In genomic region chr16:49590166-49590871, GRCh38 we compare ENCODE assay signal across 19 cellular contexts.
DNase-seq lines count a peak whose midpoint lies in the region; ATAC-seq, FAIRE-seq and TF ChIP-seq lines count a peak whose summit lies in the region.
"Had no signal": no experiment of that assay in that cellular context is flagged by ENCODE, and none has a peak within 500 bp of the region (broad histone marks: within the 10 kb centered on the region; RNA-seq: fewer than 3 reads in every experiment).

No MANE protein-coding gene starts in this region.

- no peak for TF ChIP-seq POLR2A in H1 (IDR thresholded peaks at IDR 0.05; ENCODE audit: control extremely low read depth in 1 of 2, low read depth in 2 of 2, low read length in 2 of 2)

- FAIRE-seq in H1 (lab: Jason Lieb, UNC): no peak
- FAIRE-seq: G401.6 had no signal

- no peak for TF ChIP-seq RAD21 in H1 (IDR thresholded peaks at IDR 0.05 in 1 of 2, conservative IDR thresholded peaks at IDR 0.05 in 1 of 2; ENCODE audit: low read depth in 2 of 2, low read length in 2 of 2)

- ATAC-seq in Right ventricle myocardium superior (ENCODE audit: poor library complexity): no peak
- ATAC-seq in CD4-positive, alpha-beta T cell (ENCODE audit: poor library complexity): no peak
- no peak for ATAC-seq in HG03108 (IDR thresholded peaks at IDR 0.05; ENCODE audit: unreplicated experiment)

- WGBS in H1 (ENCODE audit: extremely low coverage in 1 of 2, insufficient coverage in 1 of 2, insufficient read length in 1 of 2, insufficient replicate concordance in 2 of 2, low coverage in 1 of 2, low lambda C conversion rate in 2 of 2, missing lambda C conversion rate in 1 of 2), 2 experiments: 88% methylated on average over 21 of the region's 21 CpGs; no CpG with 5 or more reads in 1 of the 2 experiments

- H3K79me2 ChIP-seq in H1 (ENCODE audit: control insufficient read depth in 1 of 2, insufficient read depth in 2 of 2, low read length in 2 of 2): peaks cover 0 to 12% of the 10 kb centered on the region in 2 experiments; a peak in 1 of 4 replicates
- no peaks in the 10 kb centered on the region for H3K79me2 ChIP-seq in osteoblast (ENCODE audit: insufficient read depth, low read length)

- H3K56ac ChIP-seq in H1 (replicated peaks; ENCODE audit: insufficient read length, low read depth, low read length): no peak overlapping the region

- no peak overlapping the region for H2BK120ac ChIP-seq in H1 (replicated peaks; ENCODE audit: low read depth, low read length)

- no peak overlapping the region for H2BK12ac ChIP-seq in H1 (ENCODE audit: low read depth, low read length)

- H4K8ac ChIP-seq in H1 (ENCODE audit: extremely low read depth, insufficient read depth, low read length): no peak overlapping the region; the same call in 1 of the 2 replicates

- peak overlapping the region; percentile 29 for H4K91ac ChIP-seq in H1 (replicated peaks; ENCODE audit: insufficient read length, low read length)

- POLR2A ChIA-PET in H1 (lab: Charles Lee; ENCODE audit: partially characterized antibody): no interaction called here
- POLR2A ChIA-PET in CD4-positive, alpha-beta T cell (lab: Charles Lee): no interaction called here

- H3K27ac Mint-ChIP-seq in CD4-positive, alpha-beta T cell: no peak overlapping the region
- H3K27ac Mint-ChIP-seq: CD14-positive monocyte, IgD-negative memory B cell had no signal

- no peaks in the 10 kb centered on the region for H3K9me3 Mint-ChIP-seq in CD4-positive, alpha-beta T cell
- H3K9me3 Mint-ChIP-seq: IgD-negative memory B cell had no signal

- no peak overlapping the region for H3K4me3 Mint-ChIP-seq in CD4-positive, alpha-beta T cell
- H3K4me3 Mint-ChIP-seq: CD14-positive monocyte, IgD-negative memory B cell had no signal

- H4K5ac ChIP-seq in H1 (ENCODE audit: insufficient read length, low read depth, low read length): no peak overlapping the region

- no peak overlapping the region for H2BK5ac ChIP-seq in H1 (ENCODE audit: low read depth, low read length)

- H3K27me3 ChIP-seq in right atrium auricular region (no peaks in the 10 kb centered on the region), H1 (replicated peaks in 1 of 4; ENCODE audit: control insufficient read depth in 3 of 4, extremely low read depth in 1 of 4, insufficient read depth in 3 of 4, low read length in 3 of 4) (no peaks in the 10 kb centered on the region), osteoblast (ENCODE audit: insufficient read depth, low read length) (no peaks in the 10 kb centered on the region)
- H3K27me3 ChIP-seq in effector memory CD4-positive, alpha-beta T cell (replicated peaks; ENCODE audit: control insufficient read depth, insufficient read depth, low read length, poor library complexity, severe bottlenecking): no peaks in the 10 kb centered on the region
- H3K27me3 ChIP-seq in CD4-positive, alpha-beta T cell (ENCODE audit: control insufficient read depth, insufficient read depth, low read length): peaks cover 9% of the 10 kb centered on the region

- no peak overlapping the region for H3K27ac ChIP-seq in right atrium auricular region
- H3K27ac ChIP-seq in H1 (ENCODE audit: low read depth, low read length): 0 out of 2 replicates have a peak overlapping the region, but pooled peaks have one; percentile 15
- no peak overlapping the region for H3K27ac ChIP-seq in osteoblast (ENCODE audit: low read depth, low read length)
- H3K27ac ChIP-seq in caudate nucleus (ENCODE audit: low read depth, low read length): no peak overlapping the region
- no peak overlapping the region for H3K27ac ChIP-seq in effector memory CD4-positive, alpha-beta T cell (ENCODE audit: insufficient read depth, low read length, poor library complexity, severe bottlenecking)
- H3K27ac ChIP-seq in CD4-positive, alpha-beta T cell (ENCODE audit: low read depth, low read length): no peak overlapping the region
- H3K27ac ChIP-seq: GM23248 had no signal

- H3K9me3 ChIP-seq in right atrium auricular region: no peaks in the 10 kb centered on the region
- H3K9me3 ChIP-seq in H1 (ENCODE audit: insufficient read depth in 2 of 2, low read depth in 1 of 2, low read length in 1 of 2): no peaks in the 10 kb centered on the region
- H3K9me3 ChIP-seq in osteoblast (ENCODE audit: low read depth, low read length): no peaks in the 10 kb centered on the region
- H3K9me3 ChIP-seq in effector memory CD4-positive, alpha-beta T cell (ENCODE audit: control insufficient read depth, low read length): no peaks in the 10 kb centered on the region
- no peaks in the 10 kb centered on the region for H3K9me3 ChIP-seq in CD4-positive, alpha-beta T cell (ENCODE audit: control insufficient read depth, low read length)

- DNase-seq in right atrium auricular region (ENCODE audit: low spot score) (peak; percentile 40), Right ventricle myocardium superior (no peak), H1 (ENCODE audit: low read depth in 1 of 2, low spot score in 2 of 2) (peak in 1 of 2 experiments; percentile 42), osteoblast (ENCODE audit: insufficient read length, low spot score, missing footprints) (peak; percentile 10), caudate nucleus (lab: John Stamatoyannopoulos, UW) (no peak)
- no peak for DNase-seq in effector memory CD4-positive, alpha-beta T cell
- DNase-seq in CD4-positive, alpha-beta T cell: no peak
- DNase-seq: Caco-2, DMS79, GM23248, NCI-H1436 treated with DMSO at 0.1 percent for 48 hours, NCI-H2081 treated with DMSO at 0.1 percent for 48 hours, NCI-H226, NCI-H748 treated with DMSO at 0.1 percent for 48 hours, SHP77 had no signal

- no peak overlapping the region for H3K9ac ChIP-seq in H1 (replicated peaks in 1 of 4; ENCODE audit: extremely low read depth in 1 of 4, low read depth in 3 of 4, low read length in 3 of 4)
- H3K9ac ChIP-seq: GM23248 had no signal

- H2AK5ac ChIP-seq in H1 (ENCODE audit: low read depth, low read length): no peak overlapping the region

- no peak overlapping the region for H3K23ac ChIP-seq in H1 (ENCODE audit: insufficient read length)

- no peaks in the 10 kb centered on the region for H3K36me3 Mint-ChIP-seq in CD4-positive, alpha-beta T cell (ENCODE audit: low read depth)
- H3K36me3 Mint-ChIP-seq: CD14-positive monocyte, IgD-negative memory B cell had no signal

- intact Hi-C loops in Right ventricle myocardium superior (cut with DNase I): loop anchor here (5.0 to 10.0 kb wide), 2 partner anchors 98 to 186 kb away; no protein-coding TSS in a partner anchor
- intact Hi-C loops in CD4-positive, alpha-beta T cell (cut with DNase I, micrococcal nuclease): no loop called here

- H2BK20ac ChIP-seq in H1 (ENCODE audit: low read length): peak overlapping the region; percentile 62; the same call in 1 of the 2 replicates

- H3K4me2 ChIP-seq in H1 (ENCODE audit: insufficient read depth in 1 of 2, low read depth in 2 of 2, low read length in 2 of 2) (no peak overlapping the region), osteoblast (ENCODE audit: insufficient read depth, low read length) (no peak overlapping the region)

- CTCF ChIA-PET in H1 (lab: Charles Lee; ENCODE audit: partially characterized antibody): interaction anchor here (0.5 to 5.5 kb wide), 9 partner anchors 11 to 257 kb away, joined by 3 to 46 read pairs (median 3); no protein-coding TSS in a partner anchor
- CTCF ChIA-PET in CD4-positive, alpha-beta T cell (lab: Charles Lee): no interaction called here

- H3K79me1 ChIP-seq in H1 (ENCODE audit: low read depth, low read length): peaks cover 2% of the 10 kb centered on the region; the same call in 1 of the 2 replicates

- H3K4me1 ChIP-seq in right atrium auricular region (peaks cover 0 to 5% of the 10 kb centered on the region in 2 donors), H1 (replicated peaks in 1 of 4; ENCODE audit: control insufficient read depth in 3 of 4, insufficient read depth in 4 of 4, low read length in 3 of 4) (peaks cover 4 to 43% (median 17%) of the 10 kb centered on the region in 4 experiments), osteoblast (ENCODE audit: insufficient read depth, low read length) (no peaks in the 10 kb centered on the region)
- no peaks in the 10 kb centered on the region for H3K4me1 ChIP-seq in effector memory CD4-positive, alpha-beta T cell (ENCODE audit: control insufficient read depth, insufficient read depth, low read length, poor library complexity, severe bottlenecking)
- H3K4me1 ChIP-seq: Caco-2 had no signal

- H2AFZ ChIP-seq in H1 (ENCODE audit: low read length) (no peak overlapping the region), osteoblast (ENCODE audit: low read length) (no peak overlapping the region)
- H2AFZ ChIP-seq: GM23248 had no signal

- no peak for TF ChIP-seq EP300 in H1 (IDR thresholded peaks at IDR 0.05; ENCODE audit: borderline replicate concordance in 1 of 2, low read depth in 2 of 2, low read length in 2 of 2)

- no peak for TF ChIP-seq CTCF in right atrium auricular region (IDR thresholded peaks at IDR 0.05)
- TF ChIP-seq CTCF in H1 (IDR thresholded peaks at IDR 0.05; ENCODE audit: control extremely low read depth in 1 of 3, insufficient read depth in 1 of 3, low read depth in 1 of 3, low read length in 3 of 3): no peak
- TF ChIP-seq CTCF in osteoblast (IDR thresholded peaks at IDR 0.05; ENCODE audit: extremely low read depth, low read depth, low read length): no peak
- TF ChIP-seq CTCF in CD4-positive, alpha-beta T cell (IDR thresholded peaks at IDR 0.05): no peak

- H2BK15ac ChIP-seq in H1 (ENCODE audit: low read length): 0 out of 2 replicates have a peak overlapping the region, but pooled peaks have one; percentile 46

- peaks cover 13% of the 10 kb centered on the region for H3K4me1 Mint-ChIP-seq in CD4-positive, alpha-beta T cell (ENCODE audit: low read depth)

- H3K36me3 ChIP-seq in right atrium auricular region (no peaks in the 10 kb centered on the region), H1 (ENCODE audit: control insufficient read depth in 2 of 4, insufficient read depth in 4 of 4, low read length in 3 of 4) (no peaks in the 10 kb centered on the region), osteoblast (ENCODE audit: insufficient read depth, low read length) (no peaks in the 10 kb centered on the region)
- no peaks in the 10 kb centered on the region for H3K36me3 ChIP-seq in effector memory CD4-positive, alpha-beta T cell (ENCODE audit: control insufficient read depth, insufficient read depth, low read length)

- no peak overlapping the region for H3K4ac ChIP-seq in H1 (replicated peaks; ENCODE audit: insufficient read length, low read depth, low read length)

- H3K14ac ChIP-seq in H1 (ENCODE audit: insufficient read length): no peak overlapping the region

- H3K4me3 ChIP-seq in right atrium auricular region (no peak overlapping the region), H1 (ENCODE audit: extremely low read depth in 1 of 4, insufficient read depth in 2 of 4, low read depth in 3 of 4, low read length in 4 of 4) (no peak overlapping the region), osteoblast (ENCODE audit: insufficient read depth, low read length) (no peak overlapping the region)
- H3K4me3 ChIP-seq in effector memory CD4-positive, alpha-beta T cell (ENCODE audit: insufficient read depth, low read depth, low read length, poor library complexity, severe bottlenecking): no peak overlapping the region
- H3K4me3 ChIP-seq: GM23248 had no signal

- H4K20me1 ChIP-seq in H1 (replicated peaks in 1 of 2; ENCODE audit: control insufficient read depth in 1 of 2, insufficient read depth in 2 of 2, low read length in 2 of 2): no peaks in the 10 kb centered on the region
- H4K20me1 ChIP-seq in osteoblast (ENCODE audit: insufficient read depth, low read length): no peaks in the 10 kb centered on the region

- peaks cover 5% of the 10 kb centered on the region for H3K27me3 Mint-ChIP-seq in CD4-positive, alpha-beta T cell

- peak overlapping the region; percentile 21; the same call in 1 of the 2 replicates for H3K18ac ChIP-seq in H1 (ENCODE audit: extremely low read depth, low read length)

- peaks cover 2% of the 10 kb centered on the region; the same call in 1 of the 2 replicates for H3K23me2 ChIP-seq in H1 (ENCODE audit: low read depth, low read length)

Comparison
In these comparisons a context has a peak if more than half of its experiments do, and no peak if none do; other contexts are left out.
1. DNase-seq: peak in right atrium auricular region (single experiment) and osteoblast (single experiment); none in Right ventricle myocardium superior (single experiment), caudate nucleus (0 of 61), effector memory CD4-positive, alpha-beta T cell (0 of 3) and CD4-positive, alpha-beta T cell (0 of 10).